In the genomic region with DNA sequence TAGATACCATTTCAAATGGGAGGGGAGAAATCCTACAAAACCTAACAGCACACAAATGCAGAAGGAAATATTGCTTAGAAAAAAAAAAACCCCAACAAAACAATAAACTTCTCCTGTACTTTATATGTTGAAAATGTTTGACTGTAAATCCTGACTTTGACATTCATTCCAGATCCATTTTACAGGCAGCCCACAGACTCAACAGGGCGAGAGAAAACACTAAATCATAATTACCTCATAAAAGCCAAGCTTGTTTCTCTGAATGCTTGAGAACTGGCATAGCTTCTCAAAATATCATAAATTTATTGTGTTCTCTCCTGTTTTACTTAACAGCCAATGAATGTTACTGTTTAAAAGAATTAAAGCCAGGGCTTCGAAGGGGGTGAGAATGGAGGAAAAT, we compare ENCODE assay signal across 20 cellular contexts.
"Had no signal": no experiment of that assay in that cellular context is flagged by ENCODE, and none has a peak within 500 bp of the region (broad histone marks: within the 10 kb centered on the region; RNA-seq: fewer than 3 reads in every experiment).

No MANE protein-coding gene starts in this region.

- H3K36me3 Mint-ChIP-seq: IgD-negative memory B cell had no signal

- ATAC-seq: K562, SK-N-SH treated with all-trans-retinoic acid at 6 μM for 48 hours had no signal

- H3K27me3 Mint-ChIP-seq: IgD-negative memory B cell had no signal

- H3K27ac ChIP-seq: KMS-11, RWPE1 had no signal

- DNase-seq: MM.1S, NCI-H1092 treated with DMSO at 0.1 percent for 48 hours, NCI-H1436, NCI-H187, NCI-H2029, NCI-H2081 treated with DMSO at 0.1 percent for 48 hours, NCI-H2171, NCI-H226, NCI-H446, NCI-H510A, NCI-H524 treated with DMSO at 0.1 percent for 48 hours, NCI-H69, NCI-H774, SHP77, T-helper 1 cell had no signal

- H3K4me3 Mint-ChIP-seq: IgD-negative memory B cell had no signal

- H3K4me3 ChIP-seq: K562 had no signal
